In genomic region chr3:171936231-171936841, GRCh38 we compare ENCODE assay signal across 11 cellular contexts.
DNase-seq lines count a peak whose midpoint lies in the region; ATAC-seq lines count a peak whose summit lies in the region.
"Had no signal": no experiment of that assay in that cellular context is flagged by ENCODE, and none has a peak within 500 bp of the region (broad histone marks: within the 10 kb centered on the region; RNA-seq: fewer than 3 reads in every experiment).

No MANE protein-coding gene starts in this region.

- no peaks in the 10 kb centered on the region for H3K36me3 Mint-ChIP-seq in activated naive CD8-positive, alpha-beta T cell treated with anti-CD3 and anti-CD28 coated beads, Interleukin-2, amount 50 U/mL, for 24 hours (ENCODE audit: low read depth)
- H3K36me3 Mint-ChIP-seq in activated naive CD8-positive, alpha-beta T cell treated with anti-CD3 and anti-CD28 coated beads for 36 hours: no peaks in the 10 kb centered on the region

- H3K36me3 ChIP-seq in subcutaneous abdominal adipose tissue (ENCODE audit: control insufficient read depth in 5 of 5, insufficient read depth in 5 of 5, low read length in 5 of 5): no peaks in the 10 kb centered on the region
- H3K36me3 ChIP-seq: adrenal gland, heart left ventricle had no signal

- DNase-seq in activated naive CD8-positive, alpha-beta T cell treated with anti-CD3 and anti-CD28 coated beads, Interleukin-2, amount 50 U/mL, for 24 hours: no peak
- DNase-seq in activated naive CD8-positive, alpha-beta T cell treated with anti-CD3 and anti-CD28 coated beads for 36 hours: no peak
- DNase-seq in SIG-M5 treated with dmso at 0.1 percent for 504 hours (lab: John Stamatoyannopoulos, UW; ENCODE audit: unreplicated experiment): peak; percentile 94
- peak; percentile 69 for DNase-seq in foreskin melanocyte
- DNase-seq in NCI-H345 (lab: John Stamatoyannopoulos, UW): no peak

- H3K27ac ChIP-seq in subcutaneous abdominal adipose tissue (ENCODE audit: low read depth, low read length): peak overlapping the region; percentile 72

- no peak overlapping the region for H3K9ac ChIP-seq in subcutaneous abdominal adipose tissue (ENCODE audit: low read length in 5 of 5)

- peak; percentile 72 for ATAC-seq in activated naive CD8-positive, alpha-beta T cell treated with anti-CD3 and anti-CD28 coated beads, Interleukin-2, amount 50 U/mL, for 24 hours
- ATAC-seq in GM18520 (IDR thresholded peaks at IDR 0.05; ENCODE audit: unreplicated experiment) (no peak), HG02885 (IDR thresholded peaks at IDR 0.05; ENCODE audit: poor library complexity, unreplicated experiment) (no peak)
- ATAC-seq: activated CD4-positive, CD25-positive, alpha-beta regulatory T cell treated with anti-CD3 and anti-CD28 coated beads, Interleukin-2, amount 50 U/mL, for 24 hours had no signal

- H3K9me3 ChIP-seq in subcutaneous abdominal adipose tissue (ENCODE audit: control insufficient read depth in 5 of 5, low read length in 5 of 5): no peaks in the 10 kb centered on the region
- H3K9me3 ChIP-seq: adrenal gland, heart left ventricle had no signal

- H3K4me3 Mint-ChIP-seq in activated naive CD8-positive, alpha-beta T cell treated with anti-CD3 and anti-CD28 coated beads, Interleukin-2, amount 50 U/mL, for 24 hours: no peak overlapping the region
- no peak overlapping the region for H3K4me3 Mint-ChIP-seq in activated naive CD8-positive, alpha-beta T cell treated with anti-CD3 and anti-CD28 coated beads for 36 hours

- no peak overlapping the region for H3K4me3 ChIP-seq in subcutaneous abdominal adipose tissue (ENCODE audit: low read depth in 1 of 5, low read length in 5 of 5)
- H3K4me3 ChIP-seq: adrenal gland, heart left ventricle had no signal

- H3K9me3 Mint-ChIP-seq in activated naive CD8-positive, alpha-beta T cell treated with anti-CD3 and anti-CD28 coated beads, Interleukin-2, amount 50 U/mL, for 24 hours: no peaks in the 10 kb centered on the region
- H3K9me3 Mint-ChIP-seq in activated naive CD8-positive, alpha-beta T cell treated with anti-CD3 and anti-CD28 coated beads for 36 hours: no peaks in the 10 kb centered on the region

- peaks cover 4% of the 10 kb centered on the region for H3K27me3 Mint-ChIP-seq in activated naive CD8-positive, alpha-beta T cell treated with anti-CD3 and anti-CD28 coated beads, Interleukin-2, amount 50 U/mL, for 24 hours
- no peaks in the 10 kb centered on the region for H3K27me3 Mint-ChIP-seq in activated naive CD8-positive, alpha-beta T cell treated with anti-CD3 and anti-CD28 coated beads for 36 hours

- peaks cover 5% of the 10 kb centered on the region for H3K4me1 Mint-ChIP-seq in activated naive CD8-positive, alpha-beta T cell treated with anti-CD3 and anti-CD28 coated beads, Interleukin-2, amount 50 U/mL, for 24 hours
- H3K4me1 Mint-ChIP-seq in activated naive CD8-positive, alpha-beta T cell treated with anti-CD3 and anti-CD28 coated beads for 36 hours: peaks cover 5% of the 10 kb centered on the region

- no peaks in the 10 kb centered on the region for H3K27me3 ChIP-seq in subcutaneous abdominal adipose tissue (ENCODE audit: control insufficient read depth in 5 of 5, insufficient read depth in 4 of 5, low read length in 5 of 5)
- H3K27me3 ChIP-seq: adrenal gland, heart left ventricle had no signal

- peaks cover 2 to 29% (median 13%) of the 10 kb centered on the region in 5 donors for H3K4me1 ChIP-seq in subcutaneous abdominal adipose tissue (ENCODE audit: control insufficient read depth in 5 of 5, insufficient read depth in 5 of 5, low read length in 5 of 5)
- H3K4me1 ChIP-seq: adrenal gland had no signal

- no peak overlapping the region for H3K27ac Mint-ChIP-seq in activated naive CD8-positive, alpha-beta T cell treated with anti-CD3 and anti-CD28 coated beads, Interleukin-2, amount 50 U/mL, for 24 hours
- H3K27ac Mint-ChIP-seq in activated naive CD8-positive, alpha-beta T cell treated with anti-CD3 and anti-CD28 coated beads for 36 hours: no peak overlapping the region

Comparison
In these comparisons a context has a peak if more than half of its experiments do, and no peak if none do; other contexts are left out.
1. DNase-seq: peak in SIG-M5 treated with dmso at 0.1 percent for 504 hours (single experiment) and foreskin melanocyte (single experiment); none in activated naive CD8-positive, alpha-beta T cell treated with anti-CD3 and anti-CD28 coated beads, Interleukin-2, amount 50 U/mL, for 24 hours (single experiment), activated naive CD8-positive, alpha-beta T cell treated with anti-CD3 and anti-CD28 coated beads for 36 hours (single experiment) and NCI-H345 (single experiment).